In the genomic region with DNA sequence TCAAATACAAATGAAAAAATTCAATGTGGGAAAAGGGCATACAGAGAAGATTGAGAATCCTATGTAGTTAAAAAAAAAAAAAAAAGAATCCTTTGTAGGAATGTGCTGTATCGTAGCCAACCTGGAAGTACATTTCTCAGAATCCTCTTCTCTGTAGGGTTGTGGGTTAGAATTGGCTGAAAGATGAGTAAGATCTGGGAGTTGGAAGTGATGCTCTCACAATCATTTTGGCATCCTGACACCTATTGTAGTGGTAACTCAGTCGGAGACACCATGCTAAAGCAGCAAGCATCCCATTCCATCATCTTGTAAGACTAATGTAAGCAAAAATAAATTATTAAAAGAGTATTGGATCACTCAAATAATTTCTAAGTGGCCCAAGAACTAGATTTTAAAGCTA, we compare ENCODE assay signal across 19 cellular contexts. TPM values are rescaled to one million over a fixed set of nuclear protein-coding genes. Genes with fewer than 3 reads are reported as not detected.
DNase-seq lines count a peak whose midpoint lies in the region; ATAC-seq and TF ChIP-seq lines count a peak whose summit lies in the region.
"Had no signal": no experiment of that assay in that cellular context is flagged by ENCODE, and none has a peak within 500 bp of the region (broad histone marks: within the 10 kb centered on the region; RNA-seq: fewer than 3 reads in every experiment).

No MANE protein-coding gene starts in this region.

- H3K27ac Mint-ChIP-seq in chondrocyte (ENCODE audit: unreplicated experiment) (peak overlapping the region; percentile 61), glutamatergic neuron (ENCODE audit: unreplicated experiment) (no peak overlapping the region)

- H3K4me3 Mint-ChIP-seq in chondrocyte (ENCODE audit: unreplicated experiment): no peak overlapping the region
- no peak overlapping the region for H3K4me3 Mint-ChIP-seq in glutamatergic neuron (ENCODE audit: unreplicated experiment)

- H3K27me3 Mint-ChIP-seq in chondrocyte (ENCODE audit: low read depth) (no peaks in the 10 kb centered on the region), glutamatergic neuron (ENCODE audit: unreplicated experiment) (no peaks in the 10 kb centered on the region)

- TF ChIP-seq CTCF in chondrocyte (IDR thresholded peaks at IDR 0.05): no peak
- no peak for TF ChIP-seq CTCF in glutamatergic neuron (IDR thresholded peaks at IDR 0.05; ENCODE audit: partially characterized antibody, unreplicated experiment)

- ATAC-seq in left colon: no peak
- ATAC-seq in GM21717 (IDR thresholded peaks at IDR 0.05; ENCODE audit: unreplicated experiment): no peak
- ATAC-seq: A549 had no signal

- peaks cover 5% of the 10 kb centered on the region for H3K36me3 Mint-ChIP-seq in chondrocyte (ENCODE audit: low read depth)
- H3K36me3 Mint-ChIP-seq in glutamatergic neuron (ENCODE audit: unreplicated experiment): no peaks in the 10 kb centered on the region

- H3K9me3 Mint-ChIP-seq in chondrocyte (ENCODE audit: low read depth): no peaks in the 10 kb centered on the region
- no peaks in the 10 kb centered on the region for H3K9me3 Mint-ChIP-seq in glutamatergic neuron (ENCODE audit: unreplicated experiment)

- intact Hi-C loops in left colon (cut with DNase I, micrococcal nuclease): no loop called here

- H3K4me1 Mint-ChIP-seq in chondrocyte (ENCODE audit: low read depth): peaks cover 3% of the 10 kb centered on the region
- no peaks in the 10 kb centered on the region for H3K4me1 Mint-ChIP-seq in glutamatergic neuron (ENCODE audit: low read depth, unreplicated experiment)

- DNase-seq in EH (ENCODE audit: low read depth): peak; percentile 51
- DNase-seq in amniotic epithelial cell (ENCODE audit: low read depth): peak; percentile 9
- DNase-seq in chondrocyte (ENCODE audit: low spot score): no peak
- DNase-seq in iris pigment epithelial cell (ENCODE audit: low read depth): peak; percentile 23
- no peak for DNase-seq in kidney glomerular epithelial cell (lab: John Stamatoyannopoulos, UW)
- no peak for DNase-seq in left colon
- no peak for DNase-seq in glutamatergic neuron
- DNase-seq: Calu3, DMS79 treated with DMSO at 0.1 percent for 48 hours, HCEC 1CT, KG1, NCI-H1694, NCI-H2029 treated with DMSO at 0.1 percent for 48 hours, NCI-H2227 treated with DMSO at 0.1 percent for 48 hours, NCI-H526 treated with DMSO at 0.1 percent for 48 hours, SHP77 had no signal

RNA-seq across cellular contexts. Expression of a gene that starts 30.6 kb away (rescaled TPM):
- total RNA-seq in chondrocyte (34.6 to 41.5 TPM (median 38.2 TPM) in 3 replicates), left colon (10 to 100 TPM; 38.6 to 48.7 TPM), glutamatergic neuron (ENCODE audit: unreplicated experiment) (38.4 TPM)

RNA-seq across cellular contexts. Expression of a gene that starts 33.5 kb away (rescaled TPM):
- total RNA-seq in chondrocyte: 12.2 to 19.2 TPM (median 12.5 TPM) in 3 replicates
- 1 to 10 TPM; 6.7 to 7.7 TPM for total RNA-seq in left colon
- 13.9 TPM for total RNA-seq in glutamatergic neuron (ENCODE audit: unreplicated experiment)

RNA-seq across cellular contexts. Expression of a gene that starts 42.1 kb away (rescaled TPM):
- total RNA-seq in chondrocyte: 0.07 TPM in 1 of 3 replicates, not detected in the others
- not detected for total RNA-seq in left colon
- not detected for total RNA-seq in glutamatergic neuron (ENCODE audit: unreplicated experiment)
- total RNA-seq: Calu3, SK-MEL-5 had no signal

Comparison
In these comparisons a context has a peak if more than half of its experiments do, and no peak if none do; other contexts are left out.
1. DNase-seq: peak in EH (single experiment), amniotic epithelial cell (single experiment) and iris pigment epithelial cell (single experiment); none in chondrocyte (single experiment), kidney glomerular epithelial cell (single experiment), left colon (0 of 2) and glutamatergic neuron (single experiment).